Comparison of ENCODE assay signal across 22 cellular contexts in the genomic region with DNA sequence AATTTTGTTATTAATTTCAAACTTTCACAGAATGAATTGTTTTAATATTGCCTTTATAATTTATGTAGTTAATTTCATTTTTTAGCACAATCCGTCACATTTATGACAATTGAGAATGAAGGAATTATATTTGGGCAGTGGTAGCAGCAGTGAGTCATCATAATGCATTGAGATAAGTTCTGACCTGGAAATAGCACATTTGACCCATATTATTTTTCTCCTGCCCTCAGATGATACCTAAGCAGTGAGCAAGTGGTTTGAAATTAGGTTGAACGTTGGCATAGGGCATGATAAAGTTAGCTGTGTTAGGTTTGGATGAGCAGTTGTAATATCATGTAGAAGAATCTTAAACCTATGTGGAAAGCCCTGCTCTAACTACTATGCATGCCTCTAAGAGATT.
"Had no signal": no experiment of that assay in that cellular context is flagged by ENCODE, and none has a peak within 500 bp of the region (broad histone marks: within the 10 kb centered on the region; RNA-seq: fewer than 3 reads in every experiment).

No MANE protein-coding gene starts in this region.

- H3K4me3 ChIP-seq: left ventricle myocardium inferior, lung, neural progenitor cell, psoas muscle, right atrium auricular region, right lobe of liver, smooth muscle cell, tibial nerve, uterus had no signal

- H3K36me3 ChIP-seq: left ventricle myocardium inferior, neural progenitor cell, neutrophil, right atrium auricular region, right lobe of liver, tibial nerve, uterus had no signal

- H3K27me3 ChIP-seq: neural progenitor cell, neutrophil, right atrium auricular region, right lobe of liver, tibial nerve, uterus had no signal

- H3K79me2 ChIP-seq: parathyroid adenoma had no signal

- H3K27ac ChIP-seq: left ventricle myocardium inferior, neural progenitor cell, neutrophil, parathyroid adenoma, psoas muscle, right atrium auricular region, right lobe of liver, tibial nerve, uterus had no signal

- H3K9ac ChIP-seq: neural progenitor cell, parathyroid adenoma had no signal

- H2AFZ ChIP-seq: neural progenitor cell, parathyroid adenoma had no signal

- DNase-seq: islet precursor cell; left ventricle myocardium inferior; naive thymus-derived CD8-positive, alpha-beta T cell; occipital lobe; psoas muscle; right lobe of liver; stimulated activated CD4-positive, alpha-beta T cell treated with anti-CD3 and anti-CD28 coated beads, Interleukin-1b, Interleukin-23, amount 100 ng/mL, for 48 hours; stimulated activated CD4-positive, alpha-beta T cell treated with anti-CD3 and anti-CD28 coated beads, Interleukin-2, amount 100 ng/mL, for 48 hours; stimulated activated CD4-positive, alpha-beta T cell treated with anti-CD3 and anti-CD28 coated beads, Interleukin-4, amount 100 ng/mL, for 4 hours; stimulated activated CD8-positive, alpha-beta memory T cell treated with anti-CD3 and anti-CD28 coated beads, Interleukin-4, amount 100 ng/mL, for 48 hours; stimulated activated naive CD4-positive, alpha-beta T cell treated with Interleukin-2 at 50 U/mL for 16 hours; stimulated activated naive CD8-positive, alpha-beta T cell treated with anti-CD3 and anti-CD28 coated beads, Interleukin-15, amount 100 ng/mL, for 72 hours; substantia nigra; uterus had no signal

- H3K9me3 ChIP-seq: left ventricle myocardium inferior, neutrophil, psoas muscle, right atrium auricular region, right lobe of liver, tibial nerve, uterus had no signal

- ATAC-seq: naive thymus-derived CD8-positive, alpha-beta T cell; psoas muscle; right lobe of liver; stimulated activated memory B cell treated with anti-CD40 and anti-IgM and Interleukin-4, amounts not matched to agents 10 μg/mL and 1 μg/mL and 100 μg/mL, for 72 hours; stimulated activated naive CD8-positive, alpha-beta T cell treated with anti-CD3 and anti-CD28 coated beads, Interleukin-15, amount 100 ng/mL, for 72 hours had no signal

- H3K4me1 ChIP-seq: neural progenitor cell, parathyroid adenoma, psoas muscle, right atrium auricular region, right lobe of liver, tibial nerve, uterus had no signal

- H3K4me2 ChIP-seq: neural progenitor cell, smooth muscle cell had no signal
